Comparison of ENCODE assay signal across 15 cellular contexts in the genomic region with DNA sequence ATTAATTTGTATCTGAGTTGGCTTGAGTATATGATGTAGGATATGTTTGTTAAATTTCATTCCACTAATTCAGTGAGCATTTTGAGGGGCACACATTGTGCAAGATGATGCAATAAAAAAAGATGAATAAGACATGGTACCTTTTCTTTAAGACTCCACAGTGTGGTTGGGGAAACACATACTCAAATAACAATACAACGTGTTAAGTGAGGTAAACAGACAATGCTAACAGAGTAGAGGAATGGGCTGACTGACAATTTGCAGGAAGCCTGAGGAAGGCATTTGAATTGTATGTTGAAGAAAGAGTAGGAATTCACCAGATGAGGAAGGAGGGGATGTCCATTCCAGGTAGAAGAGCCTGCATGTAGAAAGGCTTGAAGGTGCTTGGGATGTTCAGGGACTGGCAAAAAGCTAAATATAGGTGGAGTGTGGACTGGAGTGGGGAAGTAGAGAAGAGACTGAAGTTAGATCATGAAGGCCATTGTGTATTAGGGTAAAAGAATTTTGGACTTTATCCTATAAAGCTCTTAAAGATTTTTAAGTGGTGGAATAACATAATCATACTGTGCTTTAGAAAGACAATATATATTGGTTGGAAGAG. TPM values are rescaled to one million over a fixed set of nuclear protein-coding genes. Genes with fewer than 3 reads are reported as not detected.
DNase-seq lines count a peak whose midpoint lies in the region; ATAC-seq, FAIRE-seq and TF ChIP-seq lines count a peak whose summit lies in the region.
"Had no signal": no experiment of that assay in that cellular context is flagged by ENCODE, and none has a peak within 500 bp of the region (broad histone marks: within the 10 kb centered on the region; RNA-seq: fewer than 3 reads in every experiment).

No MANE protein-coding gene starts in this region.

- H4K20me1 ChIP-seq in Loucy (ENCODE audit: insufficient read depth, low read length, poor library complexity, severe bottlenecking): peaks cover 21% of the 10 kb centered on the region

- no peak overlapping the region for H2BK5ac ChIP-seq in mesenchymal stem cell (ENCODE audit: low read depth, low read length, poor library complexity, severe bottlenecking)

- H3F3A ChIP-seq in Loucy (ENCODE audit: low read depth): no peaks in the 10 kb centered on the region

- TF ChIP-seq CTCF in Loucy (conservative IDR thresholded peaks at IDR 0.05; ENCODE audit: low read length): no peak

- H3K9ac ChIP-seq in Loucy (ENCODE audit: low read depth, low read length, poor library complexity, severe bottlenecking) (no peak overlapping the region), mesenchymal stem cell (ENCODE audit: low read length) (peak overlapping the region; percentile 56)

- no peak for TF ChIP-seq POLR2A in GM12892 (IDR thresholded peaks at IDR 0.05; ENCODE audit: low read depth, low read length)
- no peak for TF ChIP-seq POLR2A in erythroblast (IDR thresholded peaks at IDR 0.05; ENCODE audit: low read length)

- peaks cover 33% of the 10 kb centered on the region for H3K4me1 ChIP-seq in Loucy (ENCODE audit: insufficient read depth, low read length, poor library complexity, severe bottlenecking)
- peaks cover 3% of the 10 kb centered on the region for H3K4me1 ChIP-seq in mesenchymal stem cell (ENCODE audit: control insufficient read depth, insufficient read depth, low read depth, low read length)

- peak overlapping the region; percentile 96 for H2AK5ac ChIP-seq in mesenchymal stem cell (ENCODE audit: low read length, severe bottlenecking)

- peaks cover 60% of the 10 kb centered on the region for H3K79me2 ChIP-seq in Loucy (ENCODE audit: insufficient read depth, low read length)

- no peaks in the 10 kb centered on the region for H3K9me3 ChIP-seq in Loucy (ENCODE audit: insufficient read depth, low read depth, low read length)
- no peaks in the 10 kb centered on the region for H3K9me3 ChIP-seq in mesenchymal stem cell (ENCODE audit: control insufficient read depth, low read length)

- no peak overlapping the region for H4K8ac ChIP-seq in mesenchymal stem cell (ENCODE audit: low read length)

- H3K4me2 ChIP-seq in Loucy (ENCODE audit: low read depth, low read length, poor library complexity, severe bottlenecking) (peak overlapping the region; percentile 49), mesenchymal stem cell (ENCODE audit: low read length, poor library complexity, severe bottlenecking) (peak overlapping the region; percentile 48)

- no peaks in the 10 kb centered on the region for H3K79me1 ChIP-seq in mesenchymal stem cell (replicated peaks; ENCODE audit: low read length, poor library complexity, severe bottlenecking)

- peak overlapping the region; percentile 37 for H2BK120ac ChIP-seq in mesenchymal stem cell (ENCODE audit: low read depth, low read length)

- DNase-seq in GM12892 (ENCODE audit: insufficient read length): no peak
- DNase-seq in dermis blood vessel endothelial cell: peak; percentile 56
- peak; percentile 44 for DNase-seq in mesenchymal stem cell
- no peak for DNase-seq in stimulated activated CD4-positive, alpha-beta T cell treated with anti-CD3 and anti-CD28 coated beads, Interleukin-2, amount 100 ng/mL, for 48 hours
- no peak for DNase-seq in erythroblast (lab: John Stamatoyannopoulos, UW)
- DNase-seq in head of caudate nucleus: no peak
- DNase-seq: C1 segment of cervical spinal cord; central memory CD4-positive, alpha-beta T cell; NCI-H1417 treated with DMSO at 0.1 percent for 48 hours; stimulated activated CD4-positive, alpha-beta T cell treated with anti-CD3 and anti-CD28 coated beads, Interleukin-4, amount 100 ng/mL, for 4 hours had no signal

- no peak for ATAC-seq in GM21390 (IDR thresholded peaks at IDR 0.05; ENCODE audit: unreplicated experiment)

- H4K91ac ChIP-seq in mesenchymal stem cell (ENCODE audit: low read length): peak overlapping the region; percentile 18

- peak overlapping the region in 1 of 2 experiments; percentile 62 for H3K18ac ChIP-seq in mesenchymal stem cell (ENCODE audit: low read depth in 1 of 2, low read length in 2 of 2)

- H3K14ac ChIP-seq in mesenchymal stem cell (ENCODE audit: low read length in 2 of 2): peak overlapping the region in 1 of 2 experiments; percentile 71

- H3K9me2 ChIP-seq in Loucy (replicated peaks; ENCODE audit: low read depth, low read length): no peaks in the 10 kb centered on the region

- H3K4me3 ChIP-seq in Loucy (ENCODE audit: low read length, poor library complexity, severe bottlenecking) (peak overlapping the region; percentile 16), mesenchymal stem cell (ENCODE audit: insufficient read depth in 1 of 2, low read depth in 1 of 2, low read length in 2 of 2) (peak overlapping the region in 1 of 2 experiments; percentile 46)
- H3K4me3 ChIP-seq: lung had no signal

- WGBS in mesenchymal stem cell: 3% methylated on average over 1 of the region's 1 CpG

- peak; percentile 30 for FAIRE-seq in GM12892 (lab: Jason Lieb, UNC)

- H2BK15ac ChIP-seq in mesenchymal stem cell (ENCODE audit: low read depth, poor library complexity, severe bottlenecking): no peak overlapping the region

- peak overlapping the region; percentile 0 to 89 for H3K4ac ChIP-seq in mesenchymal stem cell (ENCODE audit: low read depth in 1 of 2, low read length in 2 of 2)

- peak overlapping the region; percentile 70 for H3K27ac ChIP-seq in mesenchymal stem cell (ENCODE audit: low read length, poor library complexity, severe bottlenecking)
- H3K27ac ChIP-seq: HL-60 had no signal

- peak overlapping the region in 1 of 2 experiments; percentile 80 for H3K23ac ChIP-seq in mesenchymal stem cell (ENCODE audit: low read length in 2 of 2)

- intact Hi-C loops in head of caudate nucleus (cut with DNase I): no loop called here

- no peak overlapping the region for H2AFZ ChIP-seq in Loucy (ENCODE audit: low read length)
- H2AFZ ChIP-seq in mesenchymal stem cell (ENCODE audit: low read depth, low read length): no peak overlapping the region

- H3K27me3 ChIP-seq in Loucy (ENCODE audit: insufficient read depth, low read length, poor library complexity, severe bottlenecking) (no peaks in the 10 kb centered on the region), mesenchymal stem cell (ENCODE audit: control insufficient read depth in 1 of 2, insufficient read depth in 1 of 2, low read length in 2 of 2) (no peaks in the 10 kb centered on the region)

- H3K36me3 ChIP-seq in Loucy (ENCODE audit: insufficient read depth, low read length) (no peaks in the 10 kb centered on the region), mesenchymal stem cell (ENCODE audit: control insufficient read depth in 1 of 2, insufficient read depth in 2 of 2, low read depth in 1 of 2, low read length in 2 of 2) (no peaks in the 10 kb centered on the region)

- peak overlapping the region; percentile 9 to 94 for H2BK12ac ChIP-seq in mesenchymal stem cell (ENCODE audit: low read length in 2 of 2)

RNA-seq across cellular contexts. Expression of a gene that starts 6.8 kb away (rescaled TPM):
- polyA plus RNA-seq in GM12892 (2012; ENCODE audit: missing spikeins): 6.0 TPM
- total RNA-seq in dermis blood vessel endothelial cell: 27.6 and 36.2 TPM in 2 replicates
- polyA plus RNA-seq in mesenchymal stem cell (2013, experiment 1 of 2): 5.2 TPM
- 5.0 TPM for polyA plus RNA-seq in mesenchymal stem cell (2013, experiment 2 of 2)

RNA-seq across cellular contexts. Expression of a gene that starts 24.3 kb away (rescaled TPM):
- polyA plus RNA-seq in GM12892 (2012; ENCODE audit: missing spikeins): not detected
- 1.9 TPM in 1 of 2 replicates, not detected in the other for total RNA-seq in dermis blood vessel endothelial cell
- polyA plus RNA-seq in mesenchymal stem cell (2013, experiment 1 of 2): not detected
- not detected for polyA plus RNA-seq in mesenchymal stem cell (2013, experiment 2 of 2)
- total RNA-seq: glomerular endothelial cell had no signal

Comparison
In these comparisons a context has a peak if more than half of its experiments do, and no peak if none do; other contexts are left out.
1. DNase-seq: peak in dermis blood vessel endothelial cell (single experiment) and mesenchymal stem cell (single experiment); none in GM12892 (single experiment), stimulated activated CD4-positive, alpha-beta T cell treated with anti-CD3 and anti-CD28 coated beads, Interleukin-2, amount 100 ng/mL, for 48 hours (0 of 2), erythroblast (0 of 2) and head of caudate nucleus (0 of 42).